In genomic region chr10:103605359-103606156, GRCh38 we compare ENCODE assay signal across 8 cellular contexts.
A peak's percentile ranks its signal among the peaks of the same experiment; 100 is the strongest.
DNase-seq lines count a peak whose midpoint lies in the region; ATAC-seq and TF ChIP-seq lines count a peak whose summit lies in the region.

No MANE protein-coding gene starts in this region.

- POLR2A ChIA-PET in RWPE1 (lab: Yijun Ruan, JAX; ENCODE audit: low non-redundant PET), result no interaction called here

- in situ Hi-C loops in astrocyte of the cerebellum (cut with HindIII; ENCODE audit: low sequenced_read_pairs), result loop anchor here (5.0 to 25.0 kb wide), 3 partner anchors 79 to 257 kb away; partner anchors contain the start of gene SH3PXD2A

- H3K4me3 ChIP-seq in astrocyte of the cerebellum (ENCODE audit: low read depth, low read length), result no peak overlapping the region

- ATAC-seq in GM18867 (IDR thresholded peaks at IDR 0.05; ENCODE audit: unreplicated experiment), result no peak
- ATAC-seq in HG02840 (IDR thresholded peaks at IDR 0.05; ENCODE audit: low FRiP score, unreplicated experiment), result no peak

- TF ChIP-seq CTCF in RWPE1 (conservative IDR thresholded peaks at IDR 0.05; ENCODE audit: low read depth) (peak; percentile 68), astrocyte of the cerebellum (IDR thresholded peaks at IDR 0.05; ENCODE audit: low read depth, low read length, missing control alignments) (peak; percentile 82)

- CTCF ChIA-PET in RWPE1 (lab: Yijun Ruan, JAX), result interaction anchor here (0.5 to 2.1 kb wide), 9 partner anchors 8 to 324 kb away, joined by 3 to 8 read pairs (median 4); no protein-coding TSS in a partner anchor

- peak; percentile 69 for DNase-seq in activated CD8-positive, alpha-beta memory T cell treated with anti-CD3 and anti-CD28 coated beads for 24 hours
- no peak for DNase-seq in activated CD8-positive, alpha-beta memory T cell treated with anti-CD3 and anti-CD28 coated beads, Interleukin-2, amount 50 U/mL, for 4 hours
- DNase-seq in RWPE1 (ENCODE audit: low spot score), result peak; percentile 62
- no peak for DNase-seq in astrocyte of the cerebellum (ENCODE audit: low read depth)
- DNase-seq in hepatic stellate cell (ENCODE audit: low spot score), result peak; percentile 91
- DNase-seq in stimulated activated CD4-positive, alpha-beta T cell treated with anti-CD3 and anti-CD28 coated beads, Interleukin-12 subunit alpha, Interleukin-12 subunit beta, amount 100 ng/mL, for 48 hours (ENCODE audit: low read depth in 2 of 3, low spot score in 1 of 3), result peak in 2 of 3 donors; percentile 15 to 49

- H3K27ac ChIP-seq in RWPE1, result peak overlapping the region; percentile 11; the same call in 1 of the 2 replicates

Comparison
In these comparisons a context has a peak if more than half of its experiments do, and no peak if none do; other contexts are left out.
1. DNase-seq: peak in activated CD8-positive, alpha-beta memory T cell treated with anti-CD3 and anti-CD28 coated beads for 24 hours (single experiment), RWPE1 (single experiment), hepatic stellate cell (single experiment) and stimulated activated CD4-positive, alpha-beta T cell treated with anti-CD3 and anti-CD28 coated beads, Interleukin-12 subunit alpha, Interleukin-12 subunit beta, amount 100 ng/mL, for 48 hours (2 of 3); none in activated CD8-positive, alpha-beta memory T cell treated with anti-CD3 and anti-CD28 coated beads, Interleukin-2, amount 50 U/mL, for 4 hours (single experiment) and astrocyte of the cerebellum (single experiment).